Comparison of ENCODE assay signal across 28 cellular contexts in genomic region chr1:167911413-167911812, GRCh38. TPM values are rescaled to one million over a fixed set of nuclear protein-coding genes. Genes with fewer than 3 reads are reported as not detected.
DNase-seq lines count a peak whose midpoint lies in the region; ATAC-seq, FAIRE-seq and TF ChIP-seq lines count a peak whose summit lies in the region.
"Had no signal": no experiment of that assay in that cellular context is flagged by ENCODE, and none has a peak within 500 bp of the region (broad histone marks: within the 10 kb centered on the region; RNA-seq: fewer than 3 reads in every experiment).

No MANE protein-coding gene starts in this region.

- H3K27me3 ChIP-seq in keratinocyte (ENCODE audit: control insufficient read depth, extremely low read depth, insufficient read depth, low read length) (no peaks in the 10 kb centered on the region), stomach (no peaks in the 10 kb centered on the region), left lung (no peaks in the 10 kb centered on the region)
- H3K27me3 ChIP-seq: cardiac muscle cell had no signal

- peak overlapping the region in 1 of 3 experiments; percentile 29 for H3K4me3 ChIP-seq in keratinocyte (ENCODE audit: control insufficient read depth in 2 of 3, extremely low read depth in 1 of 3, insufficient read depth in 2 of 3, low read depth in 1 of 3, low read length in 3 of 3)
- no peak overlapping the region for H3K4me3 ChIP-seq in stomach
- no peak overlapping the region for H3K4me3 ChIP-seq in left lung
- H3K4me3 ChIP-seq: cardiac muscle cell, colonic mucosa had no signal

- ATAC-seq in left lung = no peak
- ATAC-seq: activated CD8-positive, alpha-beta T cell treated with anti-CD3 and anti-CD28 coated beads, Interleukin-2, amount 10 ng/mL, durations not matched to agents 7 days and 5 days; activated naive CD4-positive, alpha-beta T cell treated with anti-CD3 and anti-CD28 coated beads, Interleukin-2, amount 50 U/mL, for 72 hours; Panc1 had no signal

- FAIRE-seq in keratinocyte (lab: Jason Lieb, UNC) = no peak
- FAIRE-seq: D721Med had no signal

- dilution Hi-C loops in keratinocyte (cut with MboI; ENCODE audit: extremely low pct_ligation_motif_present, low sequenced_read_pairs) = no loop called here

- H3K79me2 ChIP-seq in keratinocyte (ENCODE audit: control insufficient read depth, insufficient read depth, low read length) = no peaks in the 10 kb centered on the region

- H3K4me2 ChIP-seq in keratinocyte (ENCODE audit: control insufficient read depth, extremely low read depth, insufficient read depth, low read depth, low read length) = peak overlapping the region; percentile 66

- peak overlapping the region; percentile 90 for H2AFZ ChIP-seq in keratinocyte (ENCODE audit: control insufficient read depth, low read length)

- no peak for TF ChIP-seq CTCF in keratinocyte (optimal IDR thresholded peaks at IDR 0.05 in 1 of 3, IDR thresholded peaks at IDR 0.05 in 1 of 3, conservative IDR thresholded peaks at IDR 0.05 in 1 of 3; ENCODE audit: extremely low read depth in 1 of 3, insufficient read depth in 2 of 3, low read length in 3 of 3)
- no peak for TF ChIP-seq CTCF in stomach (IDR thresholded peaks at IDR 0.05)
- no peak for TF ChIP-seq CTCF in left lung (IDR thresholded peaks at IDR 0.05)

- H4K20me1 ChIP-seq in keratinocyte (ENCODE audit: control insufficient read depth, extremely low read depth, insufficient read depth, low read length) = no peaks in the 10 kb centered on the region

- H3K4me1 ChIP-seq in keratinocyte (ENCODE audit: control insufficient read depth, extremely low read depth, insufficient read depth, low read length) (peaks cover 11% of the 10 kb centered on the region), stomach (peaks cover 14 to 55% (median 38%) of the 10 kb centered on the region in 4 donors), left lung (peaks cover 0 to 5% of the 10 kb centered on the region in 2 donors)
- H3K4me1 ChIP-seq: colonic mucosa had no signal

- 25 to 52% (median 37%) methylated on average over 8 of the region's 8 CpGs for WGBS in stomach, 5 donors

- H3K9ac ChIP-seq in keratinocyte (ENCODE audit: control insufficient read depth, extremely low read depth, insufficient read depth, low read length) = no peak overlapping the region

- H3K36me3 ChIP-seq in keratinocyte (ENCODE audit: control insufficient read depth in 2 of 2, extremely low read depth in 1 of 2, insufficient read depth in 2 of 2, low read length in 2 of 2) = no peaks in the 10 kb centered on the region
- peaks cover 0 to 20% (median 15%) of the 10 kb centered on the region in 4 donors for H3K36me3 ChIP-seq in stomach
- H3K36me3 ChIP-seq in left lung = peaks cover 0 to 14% of the 10 kb centered on the region in 2 donors
- H3K36me3 ChIP-seq: colonic mucosa had no signal

- no peak for TF ChIP-seq EP300 in stomach (IDR thresholded peaks at IDR 0.05)

- no peak overlapping the region for H3K27ac ChIP-seq in keratinocyte (ENCODE audit: control insufficient read depth, insufficient read depth, low read length)
- peak overlapping the region in 4 of 5 donors; percentile 64 to 84 (median 71) for H3K27ac ChIP-seq in stomach
- peak overlapping the region in 1 of 2 donors; percentile 28 for H3K27ac ChIP-seq in left lung
- H3K27ac ChIP-seq: cardiac muscle cell, colonic mucosa had no signal

- intact Hi-C loops in stomach (cut with DNase I; ENCODE audit: low total_unique reads) (no loop called here), left lung (cut with DNase I) (no loop called here)

- DNase-seq in NOMO-1 treated with DMSO at 0.1 percent for 48 hours (lab: John Stamatoyannopoulos, UW; ENCODE audit: unreplicated experiment) = peak; percentile 24
- no peak for DNase-seq in NOMO-1 treated with dmso at 0.1 percent for 144 hours (lab: John Stamatoyannopoulos, UW; ENCODE audit: unreplicated experiment)
- DNase-seq in MV-4-11 (lab: John Stamatoyannopoulos, UW) = peak; percentile 42
- no peak for DNase-seq in keratinocyte (ENCODE audit: low read depth, low spot score)
- peak; percentile 74 for DNase-seq in stomach
- DNase-seq in UCSD-AML1 (lab: John Stamatoyannopoulos, UW; ENCODE audit: unreplicated experiment) = no peak
- no peak for DNase-seq in left lung
- DNase-seq in activated gamma-delta T cell treated with Interleukin-2 at 50 U/mL for 16 hours = no peak
- DNase-seq: activated CD8-positive, alpha-beta T cell treated with anti-CD3 and anti-CD28 coated beads, Interleukin-2, amount 10 ng/mL, durations not matched to agents 7 days and 5 days; CD4-positive, alpha-beta T cell; colonic mucosa; DND-41; effector CD8-positive, alpha-beta T cell; GF-D8; left ventricle myocardium superior; NCI-H2029 treated with DMSO at 0.1 percent for 48 hours; NCI-H2227 treated with DMSO at 0.1 percent for 48 hours; NCI-H526; NK-92 treated with Interleukin-12 subunit alpha and Interleukin-12 subunit beta, amount 100 ng/mL, for 24 hours; Right ventricle myocardium superior; stimulated activated CD4-positive, alpha-beta T cell treated with anti-CD3 and anti-CD28 coated beads, Interleukin-4, amount 100 ng/mL, for 24 hours had no signal

- TF ChIP-seq POLR2A in stomach (IDR thresholded peaks at IDR 0.05) = no peak

- no peaks in the 10 kb centered on the region for H3K9me1 ChIP-seq in keratinocyte (ENCODE audit: control insufficient read depth, extremely low read depth, insufficient read depth, low read length)

- H3K9me3 ChIP-seq in keratinocyte (ENCODE audit: control insufficient read depth, low read depth, low read length) (peaks cover 2% of the 10 kb centered on the region), stomach (peaks cover 0 to 8% (median 3%) of the 10 kb centered on the region in 4 donors), left lung (peaks cover 0 to 5% of the 10 kb centered on the region in 2 donors)
- H3K9me3 ChIP-seq: colonic mucosa had no signal

RNA-seq across cellular contexts. Expression of gene ADCY10, which starts 2.5 kb away (rescaled TPM):
- polyA plus RNA-seq in keratinocyte (0.04 to 0.10 TPM in 2 of 3 replicates, not detected in the other), stomach (under 1 TPM in 1 of 3 donors, not detected in 2; 0.60 TPM)
- not detected for polyA plus RNA-seq in keratinocyte (2011; ENCODE audit: low read depth)
- 0.12 TPM in 1 of 2 replicates, not detected in the other for polyA plus RNA-seq in keratinocyte (2011; cell fraction: cytosol; rRNA removed)
- 0.04 TPM in 1 of 2 replicates, not detected in the other for polyA plus RNA-seq in keratinocyte (2011; cell fraction: nucleus; rRNA removed)
- polyA plus RNA-seq in keratinocyte (2012; ENCODE audit: low replicate concordance) = 0.03 TPM in 1 of 2 replicates, not detected in the other
- 0.03 to 0.13 TPM (median 0.13 TPM) in 3 replicates for polyA minus RNA-seq in keratinocyte
- polyA minus RNA-seq in keratinocyte (2011; cell fraction: cytosol; rRNA and poly(A)+ RNA removed) = not detected
- not detected in 2 replicates for polyA minus RNA-seq in keratinocyte (2011; cell fraction: nucleus; rRNA and poly(A)+ RNA removed)
- total RNA-seq in stomach (not detected), left lung (under 1 TPM in 1 of 2 donors, not detected in 1; 0.37 TPM)
- total RNA-seq: A172; activated CD8-positive, alpha-beta T cell treated with anti-CD3 and anti-CD28 coated beads, Interleukin-2, amount 10 ng/mL, durations not matched to agents 7 days and 5 days; epithelial cell of proximal tubule; pulmonary artery endothelial cell had no signal

RNA-seq across cellular contexts. Expression of gene DCAF6, which starts 25.1 kb away (rescaled TPM):
- polyA plus RNA-seq in keratinocyte = 70.0 to 109 TPM (median 78.6 TPM) in 3 replicates
- 92.4 TPM for polyA plus RNA-seq in keratinocyte (2011; ENCODE audit: low read depth)
- 94.8 and 196 TPM in 2 replicates for polyA plus RNA-seq in keratinocyte (2011; cell fraction: cytosol; rRNA removed)
- polyA plus RNA-seq in keratinocyte (2011; cell fraction: nucleus; rRNA removed) = 74.5 and 77.5 TPM in 2 replicates
- polyA plus RNA-seq in keratinocyte (2012; ENCODE audit: low replicate concordance) = 33.8 and 54.2 TPM in 2 replicates
- polyA minus RNA-seq in keratinocyte = 25.5 to 201 TPM (median 124 TPM) in 3 replicates
- 54.7 TPM for polyA minus RNA-seq in keratinocyte (2011; cell fraction: cytosol; rRNA and poly(A)+ RNA removed)
- 52.5 and 99.5 TPM in 2 replicates for polyA minus RNA-seq in keratinocyte (2011; cell fraction: nucleus; rRNA and poly(A)+ RNA removed)
- 100 to 1,000 TPM in 3 of 5 donors, 10 to 100 TPM in 2; 57.8 to 124 (median 112) TPM for total RNA-seq in stomach
- 10 to 100 TPM; 39.3 to 51.9 (median 51.9) TPM for polyA plus RNA-seq in stomach
- 10 to 100 TPM; 39.7 to 43.1 TPM for total RNA-seq in left lung

RNA-seq across cellular contexts. Expression of gene MPC2, which starts 25.5 kb away (rescaled TPM):
- 27.1 to 61.6 TPM (median 36.2 TPM) in 3 replicates for polyA plus RNA-seq in keratinocyte
- 9.5 TPM for polyA plus RNA-seq in keratinocyte (2011; ENCODE audit: low read depth)
- polyA plus RNA-seq in keratinocyte (2011; cell fraction: cytosol; rRNA removed) = 33.4 and 47.1 TPM in 2 replicates
- 9.5 and 17.1 TPM in 2 replicates for polyA plus RNA-seq in keratinocyte (2011; cell fraction: nucleus; rRNA removed)
- 32.1 and 42.4 TPM in 2 replicates for polyA plus RNA-seq in keratinocyte (2012; ENCODE audit: low replicate concordance)
- polyA minus RNA-seq in keratinocyte = 3.1 to 9.3 TPM (median 9.0 TPM) in 3 replicates
- 25.7 TPM for polyA minus RNA-seq in keratinocyte (2011; cell fraction: cytosol; rRNA and poly(A)+ RNA removed)
- 2.1 TPM in 2 replicates for polyA minus RNA-seq in keratinocyte (2011; cell fraction: nucleus; rRNA and poly(A)+ RNA removed)
- 10 to 100 TPM; 47.2 to 68.1 (median 54.9) TPM for total RNA-seq in stomach
- 100 to 1,000 TPM; 174 to 271 (median 201) TPM for polyA plus RNA-seq in stomach
- total RNA-seq in left lung = 10 to 100 TPM; 51.8 to 54.0 TPM

Comparison
In these comparisons a context has a peak if more than half of its experiments do, and no peak if none do; other contexts are left out.
1. DNase-seq: peak in NOMO-1 treated with DMSO at 0.1 percent for 48 hours (single experiment), MV-4-11 (single experiment) and stomach (single experiment); none in NOMO-1 treated with dmso at 0.1 percent for 144 hours (single experiment), keratinocyte (single experiment), UCSD-AML1 (single experiment), left lung (0 of 2) and activated gamma-delta T cell treated with Interleukin-2 at 50 U/mL for 16 hours (single experiment).